ENCODE assay signal across 1 cellular context in genomic region chrX:53718073-53718472, GRCh38.
TF ChIP-seq lines count a peak whose summit lies in the region.

No MANE protein-coding gene starts in this region.

TF ChIP-seq in GM12878, 131 proteins besides CTCF, POLR2A, EP300 and RAD21 (continued from another document):
- TF ChIP-seq, protein P1, sequence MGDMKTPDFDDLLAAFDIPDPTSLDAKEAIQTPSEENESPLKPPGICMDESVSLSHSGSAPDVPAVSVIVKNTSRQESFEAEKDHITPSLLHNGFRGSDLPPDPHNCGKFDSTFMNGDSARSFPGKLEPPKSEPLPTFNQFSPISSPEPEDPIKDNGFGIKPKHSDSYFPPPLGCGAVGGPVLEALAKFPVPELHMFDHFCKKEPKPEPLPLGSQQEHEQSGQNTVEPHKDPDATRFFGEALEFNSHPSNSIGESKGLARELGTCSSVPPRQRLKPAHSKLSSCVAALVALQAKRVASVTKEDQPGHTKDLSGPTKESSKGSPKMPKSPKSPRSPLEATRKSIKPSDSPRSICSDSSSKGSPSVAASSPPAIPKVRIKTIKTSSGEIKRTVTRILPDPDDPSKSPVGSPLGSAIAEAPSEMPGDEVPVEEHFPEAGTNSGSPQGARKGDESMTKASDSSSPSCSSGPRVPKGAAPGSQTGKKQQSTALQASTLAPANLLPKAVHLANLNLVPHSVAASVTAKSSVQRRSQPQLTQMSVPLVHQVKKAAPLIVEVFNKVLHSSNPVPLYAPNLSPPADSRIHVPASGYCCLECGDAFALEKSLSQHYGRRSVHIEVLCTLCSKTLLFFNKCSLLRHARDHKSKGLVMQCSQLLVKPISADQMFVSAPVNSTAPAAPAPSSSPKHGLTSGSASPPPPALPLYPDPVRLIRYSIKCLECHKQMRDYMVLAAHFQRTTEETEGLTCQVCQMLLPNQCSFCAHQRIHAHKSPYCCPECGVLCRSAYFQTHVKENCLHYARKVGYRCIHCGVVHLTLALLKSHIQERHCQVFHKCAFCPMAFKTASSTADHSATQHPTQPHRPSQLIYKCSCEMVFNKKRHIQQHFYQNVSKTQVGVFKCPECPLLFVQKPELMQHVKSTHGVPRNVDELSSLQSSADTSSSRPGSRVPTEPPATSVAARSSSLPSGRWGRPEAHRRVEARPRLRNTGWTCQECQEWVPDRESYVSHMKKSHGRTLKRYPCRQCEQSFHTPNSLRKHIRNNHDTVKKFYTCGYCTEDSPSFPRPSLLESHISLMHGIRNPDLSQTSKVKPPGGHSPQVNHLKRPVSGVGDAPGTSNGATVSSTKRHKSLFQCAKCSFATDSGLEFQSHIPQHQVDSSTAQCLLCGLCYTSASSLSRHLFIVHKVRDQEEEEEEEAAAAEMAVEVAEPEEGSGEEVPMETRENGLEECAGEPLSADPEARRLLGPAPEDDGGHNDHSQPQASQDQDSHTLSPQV (IDR thresholded peaks at IDR 0.05), result peak; percentile 64; the same call in 1 of the 2 replicates
- peak; percentile 64 for TF ChIP-seq JUNB (IDR thresholded peaks at IDR 0.05)
- TF ChIP-seq TCF12 (IDR thresholded peaks at IDR 0.05; ENCODE audit: low read depth, low read length), result no peak
- no peak for TF ChIP-seq FOXK2 (IDR thresholded peaks at IDR 0.05)
- TF ChIP-seq, protein P2, sequence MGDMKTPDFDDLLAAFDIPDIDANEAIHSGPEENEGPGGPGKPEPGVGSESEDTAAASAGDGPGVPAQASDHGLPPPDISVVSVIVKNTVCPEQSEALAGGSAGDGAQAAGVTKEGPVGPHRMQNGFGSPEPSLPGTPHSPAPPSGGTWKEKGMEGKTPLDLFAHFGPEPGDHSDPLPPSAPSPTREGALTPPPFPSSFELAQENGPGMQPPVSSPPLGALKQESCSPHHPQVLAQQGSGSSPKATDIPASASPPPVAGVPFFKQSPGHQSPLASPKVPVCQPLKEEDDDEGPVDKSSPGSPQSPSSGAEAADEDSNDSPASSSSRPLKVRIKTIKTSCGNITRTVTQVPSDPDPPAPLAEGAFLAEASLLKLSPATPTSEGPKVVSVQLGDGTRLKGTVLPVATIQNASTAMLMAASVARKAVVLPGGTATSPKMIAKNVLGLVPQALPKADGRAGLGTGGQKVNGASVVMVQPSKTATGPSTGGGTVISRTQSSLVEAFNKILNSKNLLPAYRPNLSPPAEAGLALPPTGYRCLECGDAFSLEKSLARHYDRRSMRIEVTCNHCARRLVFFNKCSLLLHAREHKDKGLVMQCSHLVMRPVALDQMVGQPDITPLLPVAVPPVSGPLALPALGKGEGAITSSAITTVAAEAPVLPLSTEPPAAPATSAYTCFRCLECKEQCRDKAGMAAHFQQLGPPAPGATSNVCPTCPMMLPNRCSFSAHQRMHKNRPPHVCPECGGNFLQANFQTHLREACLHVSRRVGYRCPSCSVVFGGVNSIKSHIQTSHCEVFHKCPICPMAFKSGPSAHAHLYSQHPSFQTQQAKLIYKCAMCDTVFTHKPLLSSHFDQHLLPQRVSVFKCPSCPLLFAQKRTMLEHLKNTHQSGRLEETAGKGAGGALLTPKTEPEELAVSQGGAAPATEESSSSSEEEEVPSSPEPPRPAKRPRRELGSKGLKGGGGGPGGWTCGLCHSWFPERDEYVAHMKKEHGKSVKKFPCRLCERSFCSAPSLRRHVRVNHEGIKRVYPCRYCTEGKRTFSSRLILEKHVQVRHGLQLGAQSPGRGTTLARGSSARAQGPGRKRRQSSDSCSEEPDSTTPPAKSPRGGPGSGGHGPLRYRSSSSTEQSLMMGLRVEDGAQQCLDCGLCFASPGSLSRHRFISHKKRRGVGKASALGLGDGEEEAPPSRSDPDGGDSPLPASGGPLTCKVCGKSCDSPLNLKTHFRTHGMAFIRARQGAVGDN (IDR thresholded peaks at IDR 0.05), result peak; percentile 35; the same call in 1 of the 2 replicates
- peak; percentile 28; the same call in 1 of the 2 replicates for TF ChIP-seq FOXM1 (IDR thresholded peaks at IDR 0.05; ENCODE audit: low read depth, low read length)
- peak; percentile 59; the same call in 1 of the 2 replicates for TF ChIP-seq NFIC (IDR thresholded peaks at IDR 0.05; ENCODE audit: low read depth, low read length)
- TF ChIP-seq SUPT20H (IDR thresholded peaks at IDR 0.05; ENCODE audit: borderline replicate concordance, control insufficient read depth, low read depth, low read length), result no peak
- TF ChIP-seq ZNF384 (IDR thresholded peaks at IDR 0.05; ENCODE audit: borderline replicate concordance, low read depth, low read length), result no peak
- TF ChIP-seq IKZF2 (IDR thresholded peaks at IDR 0.05), result 0 out of 4 replicates have a peak, but pooled peaks of 1 of the 2 experiments have one; percentile 19
TF ChIP-seq in GM12878: peak in this region for 9.
